ENCODE assay signal across 1 cellular context in the genomic region with DNA sequence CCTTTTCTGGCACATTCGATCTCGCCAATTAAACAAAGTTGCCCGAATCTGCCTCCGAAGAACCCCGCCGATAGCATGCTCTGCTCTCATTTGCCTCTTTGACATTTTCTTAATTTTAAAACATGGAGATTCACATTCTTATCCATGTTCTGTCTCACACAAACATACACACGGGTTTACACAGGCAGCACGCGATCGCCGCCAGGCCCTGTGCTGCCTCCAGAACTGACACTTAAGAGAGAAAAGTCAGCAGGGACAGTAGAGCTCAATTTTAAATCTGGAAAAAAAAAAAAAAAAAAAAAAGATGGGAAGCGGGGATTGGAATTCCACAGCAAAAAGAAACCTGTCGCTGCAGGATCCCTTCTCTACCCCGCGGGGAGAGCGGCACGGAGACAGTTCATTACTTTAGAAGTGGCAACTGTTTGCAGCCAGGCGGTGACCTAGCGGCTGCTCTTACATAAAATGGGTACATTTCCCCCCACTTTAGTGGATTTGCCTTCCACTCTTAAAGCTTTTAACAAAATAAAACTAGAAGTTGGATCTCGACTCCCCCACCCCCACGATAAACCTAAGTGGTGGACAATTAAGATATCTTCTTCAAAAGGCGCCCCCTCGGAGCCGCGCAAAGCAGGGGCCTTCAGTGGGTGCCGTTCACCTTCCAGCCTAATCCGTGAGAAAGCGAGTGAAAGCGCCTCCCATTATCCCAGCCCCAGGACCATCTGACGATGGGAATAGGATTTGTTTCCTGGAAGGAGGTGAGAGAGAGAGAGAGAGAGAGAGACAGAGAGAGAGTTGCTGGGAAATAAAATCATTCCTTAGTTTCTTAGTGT.
TF ChIP-seq lines count a peak whose summit lies in the region.

No MANE protein-coding gene starts in this region.

TF ChIP-seq in WTC11, 78 proteins besides CTCF, POLR2A, EP300 and RAD21 (continued from another document):
- TF ChIP-seq, protein P1, sequence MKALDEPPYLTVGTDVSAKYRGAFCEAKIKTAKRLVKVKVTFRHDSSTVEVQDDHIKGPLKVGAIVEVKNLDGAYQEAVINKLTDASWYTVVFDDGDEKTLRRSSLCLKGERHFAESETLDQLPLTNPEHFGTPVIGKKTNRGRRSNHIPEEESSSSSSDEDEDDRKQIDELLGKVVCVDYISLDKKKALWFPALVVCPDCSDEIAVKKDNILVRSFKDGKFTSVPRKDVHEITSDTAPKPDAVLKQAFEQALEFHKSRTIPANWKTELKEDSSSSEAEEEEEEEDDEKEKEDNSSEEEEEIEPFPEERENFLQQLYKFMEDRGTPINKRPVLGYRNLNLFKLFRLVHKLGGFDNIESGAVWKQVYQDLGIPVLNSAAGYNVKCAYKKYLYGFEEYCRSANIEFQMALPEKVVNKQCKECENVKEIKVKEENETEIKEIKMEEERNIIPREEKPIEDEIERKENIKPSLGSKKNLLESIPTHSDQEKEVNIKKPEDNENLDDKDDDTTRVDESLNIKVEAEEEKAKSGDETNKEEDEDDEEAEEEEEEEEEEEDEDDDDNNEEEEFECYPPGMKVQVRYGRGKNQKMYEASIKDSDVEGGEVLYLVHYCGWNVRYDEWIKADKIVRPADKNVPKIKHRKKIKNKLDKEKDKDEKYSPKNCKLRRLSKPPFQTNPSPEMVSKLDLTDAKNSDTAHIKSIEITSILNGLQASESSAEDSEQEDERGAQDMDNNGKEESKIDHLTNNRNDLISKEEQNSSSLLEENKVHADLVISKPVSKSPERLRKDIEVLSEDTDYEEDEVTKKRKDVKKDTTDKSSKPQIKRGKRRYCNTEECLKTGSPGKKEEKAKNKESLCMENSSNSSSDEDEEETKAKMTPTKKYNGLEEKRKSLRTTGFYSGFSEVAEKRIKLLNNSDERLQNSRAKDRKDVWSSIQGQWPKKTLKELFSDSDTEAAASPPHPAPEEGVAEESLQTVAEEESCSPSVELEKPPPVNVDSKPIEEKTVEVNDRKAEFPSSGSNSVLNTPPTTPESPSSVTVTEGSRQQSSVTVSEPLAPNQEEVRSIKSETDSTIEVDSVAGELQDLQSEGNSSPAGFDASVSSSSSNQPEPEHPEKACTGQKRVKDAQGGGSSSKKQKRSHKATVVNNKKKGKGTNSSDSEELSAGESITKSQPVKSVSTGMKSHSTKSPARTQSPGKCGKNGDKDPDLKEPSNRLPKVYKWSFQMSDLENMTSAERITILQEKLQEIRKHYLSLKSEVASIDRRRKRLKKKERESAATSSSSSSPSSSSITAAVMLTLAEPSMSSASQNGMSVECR (CRISPR knock-in tag; IDR thresholded peaks at IDR 0.05; ENCODE audit: borderline replicate concordance): no peak
- TF ChIP-seq MAX (CRISPR knock-in tag; IDR thresholded peaks at IDR 0.05): no peak
